Comparison of ENCODE assay signal across 14 cellular contexts in genomic region chr6:6655805-6656251, GRCh38.
A peak's percentile ranks its signal among the peaks of the same experiment; 100 is the strongest.
DNase-seq lines count a peak whose midpoint lies in the region; ATAC-seq and TF ChIP-seq lines count a peak whose summit lies in the region.
"Had no signal": no experiment of that assay in that cellular context is flagged by ENCODE, and none has a peak within 500 bp of the region (broad histone marks: within the 10 kb centered on the region; RNA-seq: fewer than 3 reads in every experiment).

No MANE protein-coding gene starts in this region.

- peaks cover 19 to 97% (median 70%) of the 10 kb centered on the region in 9 donors for H3K4me1 ChIP-seq in heart right ventricle
- H3K4me1 ChIP-seq in left lung, result peaks cover 0 to 65% of the 10 kb centered on the region in 2 donors
- peaks cover 32% of the 10 kb centered on the region for H3K4me1 ChIP-seq in thymus (ENCODE audit: control insufficient read depth, insufficient read depth, low read length)
- H3K4me1 ChIP-seq in CD8-positive, alpha-beta memory T cell (ENCODE audit: insufficient read depth, low read length), result peaks cover 64% of the 10 kb centered on the region

- POLR2A ChIA-PET in T-cell (lab: Charles Lee), result no interaction called here
- POLR2A ChIA-PET in CD8-positive, alpha-beta memory T cell (lab: Charles Lee), result no interaction called here
- POLR2A ChIA-PET in MCF 10A (lab: Yijun Ruan, JAX), result no interaction called here

- H3K4me1 Mint-ChIP-seq in T-cell, result peaks cover 82 to 96% (median 83%) of the 10 kb centered on the region in 3 donors
- peaks cover 32 to 82% (median 54%) of the 10 kb centered on the region in 3 donors for H3K4me1 Mint-ChIP-seq in CD8-positive, alpha-beta memory T cell
- H3K4me1 Mint-ChIP-seq in MCF 10A (ENCODE audit: insufficient read depth, unreplicated experiment), result no peaks in the 10 kb centered on the region

- H3K27me3 Mint-ChIP-seq in T-cell (no peaks in the 10 kb centered on the region), MCF 10A (ENCODE audit: insufficient read depth, unreplicated experiment) (no peaks in the 10 kb centered on the region)
- peaks cover 0 to 2% of the 10 kb centered on the region in 2 donors for H3K27me3 Mint-ChIP-seq in CD8-positive, alpha-beta memory T cell

- no peak for TF ChIP-seq CTCF in heart right ventricle (IDR thresholded peaks at IDR 0.05)
- no peak for TF ChIP-seq CTCF in left lung (IDR thresholded peaks at IDR 0.05)
- no peak for TF ChIP-seq CTCF in MCF 10A (IDR thresholded peaks at IDR 0.05; ENCODE audit: unreplicated experiment)

- H3K36me3 ChIP-seq in heart right ventricle (no peaks in the 10 kb centered on the region), left lung (no peaks in the 10 kb centered on the region), thymus (ENCODE audit: control insufficient read depth, insufficient read depth) (no peaks in the 10 kb centered on the region)
- H3K36me3 ChIP-seq in CD8-positive, alpha-beta memory T cell (ENCODE audit: insufficient read depth, low read length), result no peaks in the 10 kb centered on the region
- H3K36me3 ChIP-seq: BE2C had no signal

- no peak for ATAC-seq in heart right ventricle
- ATAC-seq in T-cell (replicated peaks in 1 of 4), result no peak
- no peak for ATAC-seq in left lung
- ATAC-seq: SK-N-SH treated with all-trans-retinoic acid at 6 μM for 48 hours had no signal

- H3K9me3 Mint-ChIP-seq in T-cell, result no peaks in the 10 kb centered on the region
- H3K9me3 Mint-ChIP-seq in CD8-positive, alpha-beta memory T cell, result no peaks in the 10 kb centered on the region
- no peaks in the 10 kb centered on the region for H3K9me3 Mint-ChIP-seq in MCF 10A (ENCODE audit: unreplicated experiment)

- peak overlapping the region; percentile 64 to 68 for H3K27ac Mint-ChIP-seq in T-cell
- peak overlapping the region in 4 of 8 donors; percentile 40 to 84 (median 58) for H3K27ac Mint-ChIP-seq in CD8-positive, alpha-beta memory T cell
- H3K27ac Mint-ChIP-seq in MCF 10A (ENCODE audit: low read depth, unreplicated experiment), result no peak overlapping the region

- H3K9me3 ChIP-seq in heart right ventricle, result no peaks in the 10 kb centered on the region
- no peaks in the 10 kb centered on the region for H3K9me3 ChIP-seq in left lung
- no peaks in the 10 kb centered on the region for H3K9me3 ChIP-seq in thymus (ENCODE audit: control insufficient read depth)
- H3K9me3 ChIP-seq in CD8-positive, alpha-beta memory T cell (ENCODE audit: low read length), result no peaks in the 10 kb centered on the region
- H3K9me3 ChIP-seq: BE2C had no signal

- CTCF ChIA-PET in T-cell (lab: Charles Lee), result interaction anchor here in 1 of 2 donors (0.6 kb wide), 1 partner anchor 581 kb away, joined by 3 read pairs; no protein-coding TSS in a partner anchor
- CTCF ChIA-PET in CD8-positive, alpha-beta memory T cell (lab: Charles Lee), result interaction anchor here (0.6 to 1.8 kb wide), 2 partner anchors 10 to 42 kb away, joined by 3 to 5 read pairs; no protein-coding TSS in a partner anchor
- CTCF ChIA-PET in MCF 10A (lab: Yijun Ruan, JAX), result no interaction called here

- DNase-seq in heart right ventricle, result no peak
- no peak for DNase-seq in cardiac septum (ENCODE audit: low spot score)
- no peak for DNase-seq in T-cell
- DNase-seq in left lung, result no peak
- DNase-seq in CD8-positive, alpha-beta memory T cell, result no peak
- no peak for DNase-seq in NCI-H2196 (lab: John Stamatoyannopoulos, UW; ENCODE audit: unreplicated experiment)
- no peak for DNase-seq in MCF 10A (ENCODE audit: unreplicated experiment)
- DNase-seq: anterior cingulate cortex, BE2C, foreskin fibroblast, NCI-H1417 treated with DMSO at 0.1 percent for 48 hours, occipital lobe had no signal

- intact Hi-C loops in heart right ventricle (cut with DNase I), result loop anchor here in 7 of 10 donors (5.0 to 10.0 kb wide), 5 partner anchors 59 to 101 kb away; no protein-coding TSS in a partner anchor
- intact Hi-C loops in cardiac septum (cut with DNase I), result loop anchor here (2.0 kb wide), 1 partner anchor 59 kb away; no protein-coding TSS in a partner anchor
- intact Hi-C loops in left lung (cut with DNase I), result no loop called here
- intact Hi-C loops in MCF 10A (cut with micrococcal nuclease), result no loop called here

- WGBS in heart right ventricle, 2 donors, result 90 to 91% methylated on average over 9 of the region's 9 CpGs
- WGBS in thymus, result 71% methylated on average over 9 of the region's 9 CpGs

- H3K4me3 ChIP-seq in heart right ventricle (no peak overlapping the region), left lung (no peak overlapping the region), thymus (ENCODE audit: low read length) (no peak overlapping the region)
- no peak overlapping the region for H3K4me3 ChIP-seq in CD8-positive, alpha-beta memory T cell (ENCODE audit: low read length)

- H3K27ac ChIP-seq in heart right ventricle (peak overlapping the region in 8 of 10 donors; percentile 57 to 92 (median 75)), left lung (peak overlapping the region; percentile 8 to 64), thymus (ENCODE audit: low read depth) (peak overlapping the region; percentile 47)
- H3K27ac ChIP-seq in CD8-positive, alpha-beta memory T cell (ENCODE audit: low read depth, low read length), result no peak overlapping the region

- H3K27me3 ChIP-seq in heart right ventricle, result no peaks in the 10 kb centered on the region
- no peaks in the 10 kb centered on the region for H3K27me3 ChIP-seq in left lung
- H3K27me3 ChIP-seq in thymus (ENCODE audit: control insufficient read depth, insufficient read depth), result no peaks in the 10 kb centered on the region
- H3K27me3 ChIP-seq in CD8-positive, alpha-beta memory T cell (ENCODE audit: insufficient read depth, low read length, poor library complexity, severe bottlenecking), result no peaks in the 10 kb centered on the region
- H3K27me3 ChIP-seq: BE2C had no signal

- H3K4me3 Mint-ChIP-seq in T-cell, result peak overlapping the region in 1 of 3 donors; percentile 78
- H3K4me3 Mint-ChIP-seq in CD8-positive, alpha-beta memory T cell, result peak overlapping the region in 2 of 7 donors; percentile 29 to 33
- no peak overlapping the region for H3K4me3 Mint-ChIP-seq in MCF 10A (ENCODE audit: unreplicated experiment)

- no TSS peak for BruUV-seq in MCF 10A (replicated peaks; lab: Mats Ljungman, UMichigan)

- H3K36me3 Mint-ChIP-seq in T-cell, result no peaks in the 10 kb centered on the region
- no peaks in the 10 kb centered on the region for H3K36me3 Mint-ChIP-seq in CD8-positive, alpha-beta memory T cell
- no peaks in the 10 kb centered on the region for H3K36me3 Mint-ChIP-seq in MCF 10A (ENCODE audit: insufficient read depth, unreplicated experiment)

Comparison
In these comparisons a context has a peak if more than half of its experiments do, and no peak if none do; other contexts are left out.
1. intact Hi-C loops: an anchor here in heart right ventricle (5.0 to 10.0 kb wide) and cardiac septum (2.0 kb wide); none called in left lung and MCF 10A.